ENCODE assay signal across 11 cellular contexts in the genomic region with DNA sequence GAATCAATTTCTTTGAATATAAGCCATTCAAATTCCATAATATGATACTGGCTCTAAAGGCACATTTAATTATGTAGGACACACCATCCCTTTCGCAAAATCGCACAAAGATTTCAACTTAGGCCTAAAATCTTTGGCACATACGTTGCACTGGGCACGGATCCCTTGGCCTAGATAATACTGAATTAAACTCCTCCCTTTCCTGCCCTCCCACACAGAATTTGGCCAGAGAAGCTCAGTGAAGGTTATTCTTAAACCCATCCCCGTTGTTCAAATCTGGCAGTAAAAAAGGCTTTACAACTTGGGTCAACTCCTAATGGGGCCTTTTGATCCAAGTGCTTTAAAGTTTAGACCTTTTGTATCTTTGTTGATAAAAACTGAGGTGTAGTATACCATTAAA.
DNase-seq lines count a peak whose midpoint lies in the region; ATAC-seq and TF ChIP-seq lines count a peak whose summit lies in the region.
"Had no signal": no experiment of that assay in that cellular context is flagged by ENCODE, and none has a peak within 500 bp of the region (broad histone marks: within the 10 kb centered on the region; RNA-seq: fewer than 3 reads in every experiment).

No MANE protein-coding gene starts in this region.

- no peaks in the 10 kb centered on the region for H3K9me3 ChIP-seq in left ventricle myocardium inferior (replicated peaks)
- H3K9me3 ChIP-seq in SJCRH30 (replicated peaks): no peaks in the 10 kb centered on the region

- TF ChIP-seq CTCF in cardiac fibroblast (IDR thresholded peaks at IDR 0.05; ENCODE audit: low read depth, low read length): no peak
- no peak for TF ChIP-seq CTCF in left ventricle myocardium inferior (IDR thresholded peaks at IDR 0.05; ENCODE audit: borderline replicate concordance)
- no peak for TF ChIP-seq CTCF in GM13976 (IDR thresholded peaks at IDR 0.05; ENCODE audit: borderline replicate concordance, control extremely low read depth, extremely low read depth, insufficient read depth, missing control alignments)

- intact Hi-C loops in left ventricle myocardium inferior (cut with micrococcal nuclease) (no loop called here), posterior vena cava (cut with DNase I) (no loop called here)

- H3K27ac ChIP-seq in left ventricle myocardium inferior (replicated peaks): peak overlapping the region; percentile 86
- no peak overlapping the region for H3K27ac ChIP-seq in SJCRH30

- H3K4me1 ChIP-seq in left ventricle myocardium inferior: peaks cover 96% of the 10 kb centered on the region
- no peaks in the 10 kb centered on the region for H3K4me1 ChIP-seq in SJCRH30

- no peak for ATAC-seq in HG03378 (IDR thresholded peaks at IDR 0.05; ENCODE audit: unreplicated experiment)

- no peaks in the 10 kb centered on the region for H3K36me3 ChIP-seq in left ventricle myocardium inferior
- no peaks in the 10 kb centered on the region for H3K36me3 ChIP-seq in SJCRH30

- H3K4me3 ChIP-seq in cardiac fibroblast (replicated peaks in 1 of 2; ENCODE audit: low read depth in 2 of 2, low read length in 2 of 2): no peak overlapping the region
- H3K4me3 ChIP-seq in left ventricle myocardium inferior: no peak overlapping the region
- no peak overlapping the region for H3K4me3 ChIP-seq in SJCRH30

- no peaks in the 10 kb centered on the region for H3K27me3 ChIP-seq in left ventricle myocardium inferior (ENCODE audit: low read depth)
- no peaks in the 10 kb centered on the region for H3K27me3 ChIP-seq in SJCRH30

- in situ Hi-C loops in GM13976 (cut with MboI; ENCODE audit: low sequenced_read_pairs, unreplicated experiment): no loop called here

- DNase-seq in Ammon's horn (ENCODE audit: low spot score) (peak; percentile 33), cardiac fibroblast (ENCODE audit: low read depth in 2 of 2) (peak; percentile 39 to 93), left ventricle myocardium inferior (peak; percentile 67), posterior vena cava (ENCODE audit: low spot score) (peak; percentile 84), epidermal melanocyte (ENCODE audit: insufficient read length, low spot score) (no peak), SJCRH30 (no peak), GM13976 (ENCODE audit: low spot score) (no peak)
- DNase-seq: erythroblast, HCEC 1CT, MM.1S had no signal

Comparison
In these comparisons a context has a peak if more than half of its experiments do, and no peak if none do; other contexts are left out.
1. DNase-seq: peak in Ammon's horn (single experiment), cardiac fibroblast (2 of 2), left ventricle myocardium inferior (single experiment) and posterior vena cava (single experiment); none in epidermal melanocyte (single experiment), SJCRH30 (0 of 2) and GM13976 (single experiment).